In the genomic region with DNA sequence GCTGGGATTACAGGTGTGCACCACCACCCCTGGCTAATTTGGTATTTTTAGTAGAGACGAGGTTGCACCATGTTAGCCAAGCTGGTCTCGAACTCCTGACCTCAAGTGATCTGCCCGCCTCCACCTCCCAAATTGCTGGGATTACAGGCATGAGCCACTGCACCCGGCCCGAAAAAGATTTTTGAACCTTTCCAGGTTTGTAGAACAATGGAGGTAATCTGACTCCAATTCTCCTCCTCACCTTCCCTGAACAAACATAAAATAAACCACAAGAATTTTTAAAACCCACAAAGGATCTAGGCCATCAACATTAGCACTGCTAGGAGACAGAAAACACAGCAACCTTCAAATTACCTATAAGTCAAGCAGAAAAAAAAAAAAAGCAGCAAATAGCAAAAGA, we compare ENCODE assay signal across 11 cellular contexts. TPM values are rescaled to one million over a fixed set of nuclear protein-coding genes. Genes with fewer than 3 reads are reported as not detected.
A peak's percentile ranks its signal among the peaks of the same experiment; 100 is the strongest.
DNase-seq lines count a peak whose midpoint lies in the region; ATAC-seq and TF ChIP-seq lines count a peak whose summit lies in the region.
"Had no signal": no experiment of that assay in that cellular context is flagged by ENCODE, and none has a peak within 500 bp of the region (broad histone marks: within the 10 kb centered on the region; RNA-seq: fewer than 3 reads in every experiment).

No MANE protein-coding gene starts in this region.

- H3K27ac ChIP-seq in colonic mucosa (no peak overlapping the region), prostate gland (peak overlapping the region; percentile 35 to 43), spleen (no peak overlapping the region)

- peaks cover 3% of the 10 kb centered on the region for H3K4me1 Mint-ChIP-seq in activated CD8-positive, alpha-beta T cell treated with anti-CD3 and anti-CD28 coated beads for 36 hours (ENCODE audit: low read depth)

- POLR2A ChIA-PET in activated CD8-positive, alpha-beta T cell treated with anti-CD3 and anti-CD28 coated beads for 36 hours (lab: Charles Lee), result no interaction called here

- TF ChIP-seq CTCF in colonic mucosa (IDR thresholded peaks at IDR 0.05) (no peak), prostate gland (IDR thresholded peaks at IDR 0.05) (no peak), spleen (IDR thresholded peaks at IDR 0.05 in 8 of 11, conservative IDR thresholded peaks at IDR 0.05 in 3 of 11) (no peak)
- TF ChIP-seq CTCF in activated CD8-positive, alpha-beta T cell treated with anti-CD3 and anti-CD28 coated beads for 36 hours (IDR thresholded peaks at IDR 0.05), result no peak

- no peak overlapping the region for H3K4me3 ChIP-seq in colonic mucosa
- H3K4me3 ChIP-seq in prostate gland, result no peak overlapping the region
- no peak overlapping the region for H3K4me3 ChIP-seq in spleen

- no peak for TF ChIP-seq POLR2A in prostate gland (IDR thresholded peaks at IDR 0.05)
- TF ChIP-seq POLR2A in spleen (IDR thresholded peaks at IDR 0.05), result no peak

- H3K4me1 ChIP-seq in colonic mucosa (no peaks in the 10 kb centered on the region), prostate gland (replicated peaks) (no peaks in the 10 kb centered on the region), spleen (peaks cover 0 to 10% (median 0%) of the 10 kb centered on the region in 6 donors)

- CTCF ChIA-PET in activated CD8-positive, alpha-beta T cell treated with anti-CD3 and anti-CD28 coated beads for 36 hours (lab: Charles Lee), result interaction anchor here (2.1 kb wide), 1 partner anchor 162 kb away, joined by 6 read pairs; no protein-coding TSS in a partner anchor

- H3K9me3 ChIP-seq in colonic mucosa (no peaks in the 10 kb centered on the region), prostate gland (no peaks in the 10 kb centered on the region), spleen (peaks cover 0 to 9% (median 4%) of the 10 kb centered on the region in 8 donors)

- no peak overlapping the region for H3K27ac Mint-ChIP-seq in activated CD8-positive, alpha-beta T cell treated with anti-CD3 and anti-CD28 coated beads for 36 hours
- H3K27ac Mint-ChIP-seq: activated T-helper 17 cell treated with anti-CD3 and anti-CD28 coated beads, Interleukin-2, amount 50 U/mL, for 72 hours; dendritic cell treated with granulocyte-macrophage colony-stimulating factor and Interleukin-4, amounts not matched to agents 40 ng/mL and 50 ng/mL, for 4 days had no signal

- H3K36me3 ChIP-seq in colonic mucosa (no peaks in the 10 kb centered on the region), prostate gland (no peaks in the 10 kb centered on the region), spleen (no peaks in the 10 kb centered on the region)

- H3K27me3 ChIP-seq in colonic mucosa (no peaks in the 10 kb centered on the region), prostate gland (replicated peaks; ENCODE audit: insufficient read depth) (no peaks in the 10 kb centered on the region), spleen (replicated peaks in 1 of 7) (no peaks in the 10 kb centered on the region)

- no peaks in the 10 kb centered on the region for H3K27me3 Mint-ChIP-seq in activated CD8-positive, alpha-beta T cell treated with anti-CD3 and anti-CD28 coated beads for 36 hours
- H3K27me3 Mint-ChIP-seq: activated T-helper 17 cell treated with anti-CD3 and anti-CD28 coated beads, Interleukin-2, amount 50 U/mL, for 72 hours; dendritic cell treated with granulocyte-macrophage colony-stimulating factor and Interleukin-4, amounts not matched to agents 40 ng/mL and 50 ng/mL, for 4 days had no signal

- WGBS in prostate gland, result 51% methylated on average over 5 of the region's 5 CpGs
- WGBS in spleen, 5 donors, result 91 to 95% (median 95%) methylated on average over 5 of the region's 5 CpGs

- no peaks in the 10 kb centered on the region for H3K9me3 Mint-ChIP-seq in activated CD8-positive, alpha-beta T cell treated with anti-CD3 and anti-CD28 coated beads for 36 hours
- H3K9me3 Mint-ChIP-seq: activated T-helper 17 cell treated with anti-CD3 and anti-CD28 coated beads, Interleukin-2, amount 50 U/mL, for 72 hours; dendritic cell treated with granulocyte-macrophage colony-stimulating factor and Interleukin-4, amounts not matched to agents 40 ng/mL and 50 ng/mL, for 4 days had no signal

- no peaks in the 10 kb centered on the region for H3K36me3 Mint-ChIP-seq in activated CD8-positive, alpha-beta T cell treated with anti-CD3 and anti-CD28 coated beads for 36 hours (ENCODE audit: low read depth)

- no peak overlapping the region for H3K9ac ChIP-seq in colonic mucosa (ENCODE audit: low read depth in 2 of 2, low read length in 2 of 2)

- intact Hi-C loops in colonic mucosa (cut with DNase I), result no loop called here
- intact Hi-C loops in prostate gland (cut with DNase I), result no loop called here
- intact Hi-C loops in spleen (cut with DNase I; ENCODE audit: low total_unique reads), result no loop called here
- intact Hi-C loops in activated CD8-positive, alpha-beta T cell treated with anti-CD3 and anti-CD28 coated beads for 36 hours (cut with micrococcal nuclease), result no loop called here

- peak; percentile 25 for DNase-seq in HPDE6-E6E7 (ENCODE audit: extremely low spot score)
- DNase-seq in NCI-H2171 (lab: John Stamatoyannopoulos, UW), result peak; percentile 21
- peak; percentile 24 for DNase-seq in colonic mucosa
- no peak for DNase-seq in prostate gland (ENCODE audit: low spot score)
- no peak for DNase-seq in spleen
- no peak for DNase-seq in GM19238 (ENCODE audit: insufficient read length, low spot score)
- DNase-seq in activated CD8-positive, alpha-beta T cell treated with anti-CD3 and anti-CD28 coated beads for 36 hours, result no peak
- DNase-seq: head of caudate nucleus, RPMI8226 had no signal

- no peak overlapping the region for H3K4me3 Mint-ChIP-seq in activated CD8-positive, alpha-beta T cell treated with anti-CD3 and anti-CD28 coated beads for 36 hours
- H3K4me3 Mint-ChIP-seq: activated T-helper 17 cell treated with anti-CD3 and anti-CD28 coated beads, Interleukin-2, amount 50 U/mL, for 72 hours; dendritic cell treated with granulocyte-macrophage colony-stimulating factor and Interleukin-4, amounts not matched to agents 40 ng/mL and 50 ng/mL, for 4 days had no signal

- no peak for ATAC-seq in activated CD8-positive, alpha-beta T cell treated with anti-CD3 and anti-CD28 coated beads for 36 hours
- ATAC-seq: activated T-helper 17 cell treated with anti-CD3 and anti-CD28 coated beads, Interleukin-2, amount 50 U/mL, for 72 hours had no signal

RNA-seq across cellular contexts. Expression of a gene that starts 32.3 kb away (rescaled TPM):
- total RNA-seq in colonic mucosa, result 10 to 100 TPM; 33.6 to 42.7 TPM
- total RNA-seq in prostate gland, result 100 to 1,000 TPM; 102 to 128 TPM
- total RNA-seq in spleen, result 10 to 100 TPM; 23.8 to 40.5 (median 29.4) TPM
- 1 to 10 TPM; 4.1 to 6.1 (median 5.9) TPM for polyA plus RNA-seq in spleen
- 10 to 100 TPM; 27.4 to 27.8 TPM for total RNA-seq in activated CD8-positive, alpha-beta T cell treated with anti-CD3 and anti-CD28 coated beads for 36 hours

Comparison
In these comparisons a context has a peak if more than half of its experiments do, and no peak if none do; other contexts are left out.
1. DNase-seq: peak in HPDE6-E6E7 (single experiment), NCI-H2171 (single experiment) and colonic mucosa (single experiment); none in prostate gland (single experiment), spleen (single experiment), GM19238 (single experiment) and activated CD8-positive, alpha-beta T cell treated with anti-CD3 and anti-CD28 coated beads for 36 hours (single experiment).
2. H3K27ac ChIP-seq: peak in prostate gland (2 of 2); none in colonic mucosa (single experiment) and spleen (0 of 8).